ENCODE assay signal across 14 cellular contexts in genomic region chr1:168099314-168099920, GRCh38. TPM values are rescaled to one million over a fixed set of nuclear protein-coding genes. Genes with fewer than 3 reads are reported as not detected.
DNase-seq lines count a peak whose midpoint lies in the region; ATAC-seq and TF ChIP-seq lines count a peak whose summit lies in the region.
"Had no signal": no experiment of that assay in that cellular context is flagged by ENCODE, and none has a peak within 500 bp of the region (broad histone marks: within the 10 kb centered on the region; RNA-seq: fewer than 3 reads in every experiment).

No MANE protein-coding gene starts in this region.

- DNase-seq in esophagus muscularis mucosa (ENCODE audit: extremely low spot score): no peak
- no peak for DNase-seq in hippocampal formation (lab: John Stamatoyannopoulos, UW)
- DNase-seq in activated CD4-positive, alpha-beta T cell treated with anti-CD3 and anti-CD28 coated beads for 1 hour: no peak
- DNase-seq: BE2C; CD8-positive, alpha-beta T cell; COR-L47; DMS53; GF-D8; GOT3; H9 had no signal

- intact Hi-C loops in esophagus muscularis mucosa (cut with DNase I): no loop called here

- TF ChIP-seq CTCF in esophagus muscularis mucosa (IDR thresholded peaks at IDR 0.05): no peak

- no peak for ATAC-seq in HG02981 (IDR thresholded peaks at IDR 0.05; ENCODE audit: unreplicated experiment)
- ATAC-seq: A549; CD8-positive, alpha-beta T cell had no signal

- H3K36me3 ChIP-seq in esophagus muscularis mucosa (peaks cover 7 to 59% (median 25%) of the 10 kb centered on the region in 4 donors), muscle layer of colon (ENCODE audit: insufficient read depth, low read length) (peaks cover 11% of the 10 kb centered on the region), stomach smooth muscle (ENCODE audit: control insufficient read depth in 2 of 2, insufficient read depth in 2 of 2, low read length in 2 of 2) (peaks cover 5 to 18% of the 10 kb centered on the region in 2 donors)
- H3K36me3 ChIP-seq: BE2C had no signal

- H3K9ac ChIP-seq in muscle layer of colon (ENCODE audit: low read length) (no peak overlapping the region), stomach smooth muscle (ENCODE audit: low read length in 2 of 2) (peak overlapping the region in 1 of 2 donors; percentile 10)

- WGBS in esophagus muscularis mucosa: 48% methylated on average over 8 of the region's 8 CpGs

- H3K4me1 ChIP-seq in esophagus muscularis mucosa: peaks cover 0 to 29% (median 25%) of the 10 kb centered on the region in 4 donors
- peaks cover 23% of the 10 kb centered on the region for H3K4me1 ChIP-seq in muscle layer of colon (ENCODE audit: insufficient read depth, low read length)
- H3K4me1 ChIP-seq in stomach smooth muscle (ENCODE audit: control insufficient read depth, insufficient read depth, low read length): peaks cover 10% of the 10 kb centered on the region
- H3K4me1 ChIP-seq: A549, BE2C had no signal

- peak overlapping the region; percentile 34 to 61 (median 50) for H3K27ac ChIP-seq in esophagus muscularis mucosa (replicated peaks in 1 of 4)
- peak overlapping the region; percentile 56 for H3K27ac ChIP-seq in muscle layer of colon (ENCODE audit: low read depth, low read length)
- peak overlapping the region; percentile 60 for H3K27ac ChIP-seq in stomach smooth muscle (ENCODE audit: low read length)
- H3K27ac ChIP-seq: A549 had no signal

- H3K27me3 ChIP-seq in esophagus muscularis mucosa: no peaks in the 10 kb centered on the region
- H3K27me3 ChIP-seq in muscle layer of colon (ENCODE audit: control insufficient read depth in 1 of 2, insufficient read depth in 2 of 2, low read length in 2 of 2): no peaks in the 10 kb centered on the region
- H3K27me3 ChIP-seq in stomach smooth muscle (ENCODE audit: control insufficient read depth in 1 of 2, insufficient read depth in 2 of 2, low read length in 2 of 2): no peaks in the 10 kb centered on the region
- H3K27me3 ChIP-seq: BE2C had no signal

- no peak for TF ChIP-seq POLR2A in esophagus muscularis mucosa (IDR thresholded peaks at IDR 0.05; ENCODE audit: low read depth)

- H3K4me3 ChIP-seq in esophagus muscularis mucosa (no peak overlapping the region), muscle layer of colon (ENCODE audit: low read depth in 1 of 2, low read length in 2 of 2) (no peak overlapping the region), stomach smooth muscle (ENCODE audit: low read length in 2 of 2) (no peak overlapping the region)
- H3K4me3 ChIP-seq: A549 had no signal

- TF ChIP-seq EP300 in esophagus muscularis mucosa (IDR thresholded peaks at IDR 0.05): no peak

- H3K9me3 ChIP-seq in esophagus muscularis mucosa (no peaks in the 10 kb centered on the region), muscle layer of colon (ENCODE audit: low read length) (no peaks in the 10 kb centered on the region), stomach smooth muscle (ENCODE audit: control insufficient read depth in 2 of 2, low read length in 2 of 2) (no peaks in the 10 kb centered on the region)
- H3K9me3 ChIP-seq: A549, BE2C had no signal

RNA-seq across cellular contexts. Expression of gene GPR161, which starts 37.3 kb away (rescaled TPM):
- 10 to 100 TPM; 19.5 to 46.7 (median 22.9) TPM for total RNA-seq in esophagus muscularis mucosa
- total RNA-seq: CD8-positive, alpha-beta T cell had no signal
